In the genomic region with DNA sequence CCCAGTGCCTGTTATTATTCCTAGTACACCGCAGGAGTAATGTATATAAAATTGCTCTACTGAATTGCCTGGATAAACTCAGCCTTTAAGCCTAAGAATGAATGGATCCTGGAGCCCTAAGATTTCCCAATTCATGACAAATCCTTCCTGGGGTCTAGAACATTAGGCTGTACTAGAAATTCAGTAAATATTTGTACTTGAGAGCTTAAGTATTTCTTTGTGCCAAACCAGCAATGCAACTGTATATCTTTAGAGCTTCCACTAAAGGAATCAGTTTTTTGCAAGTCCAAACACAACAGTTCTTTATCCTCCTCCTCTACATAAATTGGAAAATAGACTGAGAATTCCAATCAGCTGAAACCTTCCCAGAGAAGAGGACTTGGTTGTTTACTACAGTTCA, we compare ENCODE assay signal across 30 cellular contexts.
"Had no signal": no experiment of that assay in that cellular context is flagged by ENCODE, and none has a peak within 500 bp of the region (broad histone marks: within the 10 kb centered on the region; RNA-seq: fewer than 3 reads in every experiment).

No MANE protein-coding gene starts in this region.

- H3K4me2 ChIP-seq: hepatocyte had no signal

- H3K27ac Mint-ChIP-seq: activated CD8-positive, alpha-beta memory T cell treated with anti-CD3 and anti-CD28 coated beads, Interleukin-2, amount 10 ng/mL, durations not matched to agents 7 days and 5 days; activated CD8-positive, alpha-beta T cell treated with anti-CD3 and anti-CD28 coated beads, Interleukin-2, amount 10 ng/mL, durations not matched to agents 7 days and 5 days; activated naive CD4-positive, alpha-beta T cell treated with anti-CD3 and anti-CD28 coated beads, Interleukin-2, amount 50 U/mL, for 24 hours; activated naive CD8-positive, alpha-beta T cell treated with anti-CD3 and anti-CD28 coated beads, Interleukin-2, amount 50 U/mL, for 24 hours; activated T-helper 2 cell treated with anti-CD3 and anti-CD28 coated beads, Interferon-gamma antibody, Interleukin-2, Interleukin-4, amounts not matched to agents 10 μg/mL and 5 μg/mL and 100 μg/mL, durations not matched to agents 14 hours and 24 hours and 36 hours; mesothelial cell of epicardium; progenitor cell of endocrine pancreas; stimulated activated effector memory CD8-positive, alpha-beta T cell treated with anti-CD3 and anti-CD28 coated beads, Interleukin-12 subunit alpha, Interleukin-12 subunit beta, amount 100 ng/mL, for 72 hours; stimulated activated naive CD8-positive, alpha-beta T cell treated with anti-CD3 and anti-CD28 coated beads, Interleukin-15, Interleukin-2, amounts not matched to agents 100 ng/mL and 50 ng/mL, for 24 hours; type B pancreatic cell had no signal

- H3K4me3 Mint-ChIP-seq: activated CD8-positive, alpha-beta memory T cell treated with anti-CD3 and anti-CD28 coated beads, Interleukin-2, amount 10 ng/mL, durations not matched to agents 7 days and 5 days; activated CD8-positive, alpha-beta T cell treated with anti-CD3 and anti-CD28 coated beads, Interleukin-2, amount 10 ng/mL, durations not matched to agents 7 days and 5 days; activated naive CD4-positive, alpha-beta T cell treated with anti-CD3 and anti-CD28 coated beads, Interleukin-2, amount 50 U/mL, for 24 hours; activated naive CD8-positive, alpha-beta T cell treated with anti-CD3 and anti-CD28 coated beads, Interleukin-2, amount 50 U/mL, for 24 hours; mesothelial cell of epicardium; naive B cell; stimulated activated effector memory CD8-positive, alpha-beta T cell treated with anti-CD3 and anti-CD28 coated beads, Interleukin-12 subunit alpha, Interleukin-12 subunit beta, amount 100 ng/mL, for 72 hours; stimulated activated naive CD8-positive, alpha-beta T cell treated with anti-CD3 and anti-CD28 coated beads, Interleukin-15, Interleukin-2, amounts not matched to agents 100 ng/mL and 50 ng/mL, for 24 hours; T-helper 17 cell; type B pancreatic cell had no signal

- H3K9me3 ChIP-seq: esophagus muscularis mucosa, gastrocnemius medialis, ovary, right lobe of liver, thoracic aorta, uterus had no signal

- H3K9me3 Mint-ChIP-seq: activated naive CD4-positive, alpha-beta T cell treated with anti-CD3 and anti-CD28 coated beads, Interleukin-2, amount 50 U/mL, for 24 hours; activated naive CD8-positive, alpha-beta T cell treated with anti-CD3 and anti-CD28 coated beads, Interleukin-2, amount 50 U/mL, for 24 hours; activated T-helper 2 cell treated with anti-CD3 and anti-CD28 coated beads, Interferon-gamma antibody, Interleukin-2, Interleukin-4, amounts not matched to agents 10 μg/mL and 5 μg/mL and 100 μg/mL, durations not matched to agents 14 hours and 24 hours and 36 hours; mesothelial cell of epicardium; naive B cell; stimulated activated effector memory CD8-positive, alpha-beta T cell treated with anti-CD3 and anti-CD28 coated beads, Interleukin-12 subunit alpha, Interleukin-12 subunit beta, amount 100 ng/mL, for 72 hours; stimulated activated naive CD8-positive, alpha-beta T cell treated with anti-CD3 and anti-CD28 coated beads, Interleukin-15, Interleukin-2, amounts not matched to agents 100 ng/mL and 50 ng/mL, for 24 hours; type B pancreatic cell had no signal

- DNase-seq: activated CD4-positive, alpha-beta T cell treated with anti-CD3 and anti-CD28 coated beads for 1 hour; activated CD4-positive, alpha-beta T cell treated with anti-CD3 and anti-CD28 coated beads, Interleukin-2, amount 50 U/mL, for 1 hour; activated CD8-positive, alpha-beta memory T cell treated with anti-CD3 and anti-CD28 coated beads, Interleukin-2, amount 10 ng/mL, durations not matched to agents 7 days and 5 days; activated CD8-positive, alpha-beta T cell treated with anti-CD3 and anti-CD28 coated beads, Interleukin-2, amount 10 ng/mL, durations not matched to agents 7 days and 5 days; activated naive CD8-positive, alpha-beta T cell treated with anti-CD3 and anti-CD28 coated beads, Interleukin-2, amount 50 U/mL, for 24 hours; activated T-cell treated with anti-CD3 and anti-CD28 coated beads, Interleukin-2, amount 50 U/mL, for 48 hours; anterior cingulate cortex; dermis blood vessel endothelial cell; effector CD4-positive, alpha-beta T cell; gastrocnemius medialis; left cardiac atrium; left ventricle myocardium superior; naive B cell; ovary; right lobe of liver; stimulated activated CD4-positive, alpha-beta T cell treated with anti-CD3 and anti-CD28 coated beads, Interleukin-4, amount 100 ng/mL, for 24 hours; T-helper 17 cell; T1000; uterus had no signal

- H3K4me3 ChIP-seq: esophagus muscularis mucosa, gastrocnemius medialis, hepatocyte, ovary, right lobe of liver, skin epidermis, thoracic aorta, uterus had no signal

- ATAC-seq: activated CD8-positive, alpha-beta memory T cell treated with anti-CD3 and anti-CD28 coated beads, Interleukin-2, amount 10 ng/mL, durations not matched to agents 7 days and 5 days; activated CD8-positive, alpha-beta T cell treated with anti-CD3 and anti-CD28 coated beads, Interleukin-2, amount 10 ng/mL, durations not matched to agents 7 days and 5 days; activated naive CD8-positive, alpha-beta T cell treated with anti-CD3 and anti-CD28 coated beads, Interleukin-2, amount 50 U/mL, for 24 hours; gastrocnemius medialis; left cardiac atrium; left ventricle myocardium superior; right lobe of liver; stimulated activated effector memory CD8-positive, alpha-beta T cell treated with anti-CD3 and anti-CD28 coated beads, Interleukin-12 subunit alpha, Interleukin-12 subunit beta, amount 100 ng/mL, for 72 hours; T-helper 17 cell had no signal

- H3K36me3 ChIP-seq: esophagus muscularis mucosa, gastrocnemius medialis, ovary, right lobe of liver, thoracic aorta, uterus had no signal

- H3K36me3 Mint-ChIP-seq: stimulated activated effector memory CD8-positive, alpha-beta T cell treated with anti-CD3 and anti-CD28 coated beads, Interleukin-12 subunit alpha, Interleukin-12 subunit beta, amount 100 ng/mL, for 72 hours had no signal

- H3K4me1 ChIP-seq: uterus had no signal

- H2AFZ ChIP-seq: hepatocyte had no signal

- H3K27ac ChIP-seq: esophagus muscularis mucosa, gastrocnemius medialis, hepatocyte, ovary, right lobe of liver, skin epidermis, thoracic aorta, uterus had no signal

- H3K27me3 ChIP-seq: esophagus muscularis mucosa, gastrocnemius medialis, hepatocyte, ovary, right lobe of liver, uterus had no signal

- H3K27me3 Mint-ChIP-seq: activated CD8-positive, alpha-beta memory T cell treated with anti-CD3 and anti-CD28 coated beads, Interleukin-2, amount 10 ng/mL, durations not matched to agents 7 days and 5 days; activated naive CD4-positive, alpha-beta T cell treated with anti-CD3 and anti-CD28 coated beads, Interleukin-2, amount 50 U/mL, for 24 hours; activated naive CD8-positive, alpha-beta T cell treated with anti-CD3 and anti-CD28 coated beads, Interleukin-2, amount 50 U/mL, for 24 hours; naive B cell; progenitor cell of endocrine pancreas; stimulated activated naive CD8-positive, alpha-beta T cell treated with anti-CD3 and anti-CD28 coated beads, Interleukin-15, Interleukin-2, amounts not matched to agents 100 ng/mL and 50 ng/mL, for 24 hours; T-helper 17 cell; type B pancreatic cell had no signal
